Comparison of ENCODE assay signal across 26 cellular contexts in genomic region chr6:109696355-109696754, GRCh38. TPM values are rescaled to one million over a fixed set of nuclear protein-coding genes. Genes with fewer than 3 reads are reported as not detected.
DNase-seq lines count a peak whose midpoint lies in the region; ATAC-seq and TF ChIP-seq lines count a peak whose summit lies in the region.
"Had no signal": no experiment of that assay in that cellular context is flagged by ENCODE, and none has a peak within 500 bp of the region (broad histone marks: within the 10 kb centered on the region; RNA-seq: fewer than 3 reads in every experiment).

No MANE protein-coding gene starts in this region.

- intact Hi-C loops in dendritic cell treated with granulocyte-macrophage colony-stimulating factor and Interleukin-4, amounts not matched to agents 40 ng/mL and 50 ng/mL, for 4 days (cut with micrococcal nuclease): no loop called here
- intact Hi-C loops in tibial artery (cut with DNase I; ENCODE audit: low total_unique reads): loop anchor here (10.0 kb wide), 2 partner anchors 1118 to 1178 kb away; partner anchors contain the start of genes AMD1 and CDK19

- H3K4me3 Mint-ChIP-seq in dendritic cell treated with granulocyte-macrophage colony-stimulating factor and Interleukin-4, amounts not matched to agents 40 ng/mL and 50 ng/mL, for 4 days: no peak overlapping the region
- H3K4me3 Mint-ChIP-seq: B cell; CD4-positive, alpha-beta memory T cell; CD4-positive, CD25-positive, alpha-beta regulatory T cell had no signal

- no peak for TF ChIP-seq RAD21 in SK-N-SH (IDR thresholded peaks at IDR 0.05; ENCODE audit: low read length)

- ATAC-seq in SK-N-SH treated with all-trans-retinoic acid at 6 μM for 48 hours: no peak
- ATAC-seq: A549, GM12878 had no signal

- H3K9me2 ChIP-seq in SK-N-SH: no peaks in the 10 kb centered on the region

- H3K4me1 ChIP-seq in SK-N-SH (ENCODE audit: control insufficient read depth in 1 of 2, insufficient read depth in 2 of 2, low read depth in 1 of 2, low read length in 1 of 2) (peaks cover 0 to 3% of the 10 kb centered on the region in 2 experiments; a peak in 3 of 4 replicates), tibial artery (peaks cover 0 to 27% (median 13%) of the 10 kb centered on the region in 4 donors)

- H3K27ac ChIP-seq in SK-N-SH (ENCODE audit: low read depth in 2 of 2, low read length in 1 of 2) (no peak overlapping the region), HL-60 (replicated peaks) (peak overlapping the region; percentile 50), tibial artery (peak overlapping the region; percentile 44 to 46)
- H3K27ac ChIP-seq: 22Rv1; A549; BLaER1 treated with 17β-estradiol and CSF1 and Interleukin-3, amounts not matched to agents 10 nM and 100 nM; C4-2B had no signal

- H3K27me3 Mint-ChIP-seq in dendritic cell treated with granulocyte-macrophage colony-stimulating factor and Interleukin-4, amounts not matched to agents 40 ng/mL and 50 ng/mL, for 4 days: no peaks in the 10 kb centered on the region
- H3K27me3 Mint-ChIP-seq: B cell; CD4-positive, alpha-beta memory T cell; CD4-positive, CD25-positive, alpha-beta regulatory T cell; CD8-positive, alpha-beta memory T cell had no signal

- DNase-seq in SK-N-SH (no peak), HL-60 (ENCODE audit: low read depth in 1 of 2, low spot score in 1 of 2) (no peak), tibial artery (no peak), NK-92 (lab: John Stamatoyannopoulos, UW; ENCODE audit: unreplicated experiment) (no peak), pons (ENCODE audit: low spot score) (no peak)
- no peak for DNase-seq in activated CD8-positive, alpha-beta memory T cell treated with anti-CD3 and anti-CD28 coated beads, Interleukin-2, amount 50 U/mL, for 4 hours
- DNase-seq: AML-193; CD4-positive, alpha-beta memory T cell; CD4-positive, CD25-positive, alpha-beta regulatory T cell; CD8-positive, alpha-beta memory T cell; COR-L47; DMS 273 treated with DMSO at 0.1 percent for 48 hours; DMS153; DMS53; DMS79; DND-41; EL; GDM1 had no signal

- H3K9ac ChIP-seq in SK-N-SH: no peak overlapping the region
- H3K9ac ChIP-seq: BLaER1 treated with 17β-estradiol and CSF1 and Interleukin-3, amounts not matched to agents 10 nM and 100 nM had no signal

- H3K36me3 ChIP-seq in SK-N-SH (replicated peaks in 1 of 2; ENCODE audit: control insufficient read depth in 1 of 2, insufficient read depth in 2 of 2, low read length in 1 of 2) (peaks cover 0 to 4% of the 10 kb centered on the region in 2 experiments), tibial artery (peaks cover 0 to 5% (median 5%) of the 10 kb centered on the region in 3 donors)

- H3K4me1 Mint-ChIP-seq in dendritic cell treated with granulocyte-macrophage colony-stimulating factor and Interleukin-4, amounts not matched to agents 40 ng/mL and 50 ng/mL, for 4 days (ENCODE audit: low read depth): peaks cover 60% of the 10 kb centered on the region

- CTCF ChIA-PET in SK-N-SH (lab: Yijun Ruan, JAX): interaction anchor here (1.0 to 5.1 kb wide), 3 partner anchors 9 to 347 kb away, joined by 3 to 35 read pairs (median 19); no protein-coding TSS in a partner anchor

- 80% methylated on average over 5 of the region's 5 CpGs for WGBS in SK-N-SH (ENCODE audit: low lambda C conversion rate)

- H2AFZ ChIP-seq in SK-N-SH (ENCODE audit: low read depth): no peak overlapping the region

- peak overlapping the region; percentile 76 for H3K27ac Mint-ChIP-seq in dendritic cell treated with granulocyte-macrophage colony-stimulating factor and Interleukin-4, amounts not matched to agents 40 ng/mL and 50 ng/mL, for 4 days
- H3K27ac Mint-ChIP-seq: B cell; CD4-positive, CD25-positive, alpha-beta regulatory T cell; CD8-positive, alpha-beta memory T cell had no signal

- POLR2A ChIA-PET in SK-N-SH (lab: Yijun Ruan, JAX): no interaction called here

- TF ChIP-seq CTCF in SK-N-SH (IDR thresholded peaks at IDR 0.05): no peak
- TF ChIP-seq CTCF in HL-60 (IDR thresholded peaks at IDR 0.05; ENCODE audit: insufficient read depth, low read length): no peak
- no peak for TF ChIP-seq CTCF in tibial artery (IDR thresholded peaks at IDR 0.05)

- H3F3A ChIP-seq in SK-N-SH (replicated peaks; ENCODE audit: insufficient read depth): no peaks in the 10 kb centered on the region

- H3K4me3 ChIP-seq in SK-N-SH (ENCODE audit: low read depth in 2 of 2, low read length in 1 of 2): no peak overlapping the region
- H3K4me3 ChIP-seq in HL-60 (replicated peaks; ENCODE audit: insufficient read depth, low read length): no peak overlapping the region
- no peak overlapping the region for H3K4me3 ChIP-seq in tibial artery
- H3K4me3 ChIP-seq: A549; BLaER1 treated with 17β-estradiol and CSF1 and Interleukin-3, amounts not matched to agents 10 nM and 100 nM; GM12878 had no signal

- H4K20me1 ChIP-seq in SK-N-SH (ENCODE audit: insufficient read depth): no peaks in the 10 kb centered on the region

- no peak for TF ChIP-seq EP300 in SK-N-SH (IDR thresholded peaks at IDR 0.05; ENCODE audit: borderline replicate concordance in 1 of 2, low read depth in 1 of 2, low read length in 1 of 2)

- no peak overlapping the region for H3K4me2 ChIP-seq in SK-N-SH
- H3K4me2 ChIP-seq: A549 had no signal

- H3K79me2 ChIP-seq in SK-N-SH (ENCODE audit: insufficient read depth): no peaks in the 10 kb centered on the region

- no peaks in the 10 kb centered on the region for H3K9me3 ChIP-seq in SK-N-SH
- H3K9me3 ChIP-seq in tibial artery: no peaks in the 10 kb centered on the region
- H3K9me3 ChIP-seq: A549 had no signal

- peaks cover 39% of the 10 kb centered on the region for H3K36me3 Mint-ChIP-seq in dendritic cell treated with granulocyte-macrophage colony-stimulating factor and Interleukin-4, amounts not matched to agents 40 ng/mL and 50 ng/mL, for 4 days (ENCODE audit: low read depth)

- H3K27me3 ChIP-seq in SK-N-SH (ENCODE audit: insufficient read depth) (no peaks in the 10 kb centered on the region), HL-60 (ENCODE audit: insufficient read depth, poor library complexity, severe bottlenecking) (no peaks in the 10 kb centered on the region), tibial artery (no peaks in the 10 kb centered on the region)
- H3K27me3 ChIP-seq: BLaER1 treated with 17β-estradiol and CSF1 and Interleukin-3, amounts not matched to agents 10 nM and 100 nM had no signal

- no peaks in the 10 kb centered on the region for H3K9me3 Mint-ChIP-seq in dendritic cell treated with granulocyte-macrophage colony-stimulating factor and Interleukin-4, amounts not matched to agents 40 ng/mL and 50 ng/mL, for 4 days
- H3K9me3 Mint-ChIP-seq: CD4-positive, alpha-beta memory T cell had no signal

TF ChIP-seq in SK-N-SH treated with all-trans-retinoic acid at 6 μM for 48 hours, 23 proteins besides CTCF, POLR2A, EP300 and RAD21 (continues in another document):
- no peak for TF ChIP-seq POU6F1 (CRISPR knock-in tag; IDR thresholded peaks at IDR 0.05; ENCODE audit: borderline replicate concordance, low read depth)
- TF ChIP-seq ZNF8 (CRISPR knock-in tag; IDR thresholded peaks at IDR 0.05): peak; percentile 91
- TF ChIP-seq SNAI2 (CRISPR knock-in tag; IDR thresholded peaks at IDR 0.05): no peak
- TF ChIP-seq ISL1 (CRISPR knock-in tag; IDR thresholded peaks at IDR 0.05): no peak

TF ChIP-seq in SK-N-SH, 30 proteins besides CTCF, POLR2A, EP300 and RAD21:
- TF ChIP-seq POLR2AphosphoS5 (IDR thresholded peaks at IDR 0.05; ENCODE audit: low read depth, low read length) (no peak), YY1 (IDR thresholded peaks at IDR 0.05; ENCODE audit: low read depth) (no peak), REST (IDR thresholded peaks at IDR 0.05; ENCODE audit: low read depth, low read length) (no peak)
TF ChIP-seq in SK-N-SH: peak in this region for 0.

RNA-seq across cellular contexts. Expression of gene FIG4, which starts 5.3 kb away (rescaled TPM):
- 6.8 and 8.4 TPM in 2 replicates for polyA plus RNA-seq in SK-N-SH (2012; rRNA removed)
- 8.7 and 9.6 TPM in 2 replicates for polyA plus RNA-seq in SK-N-SH (2012; cell fraction: cytosol; rRNA removed)
- polyA plus RNA-seq in SK-N-SH (2012; cell fraction: nucleus; rRNA removed): 6.4 and 11.1 TPM in 2 replicates

RNA-seq across cellular contexts. Expression of gene AK9, which starts 5.4 kb away (rescaled TPM):
- 0.76 and 1.1 TPM in 2 replicates for polyA plus RNA-seq in SK-N-SH (2012; rRNA removed)
- 1.2 and 1.7 TPM in 2 replicates for polyA plus RNA-seq in SK-N-SH (2012; cell fraction: cytosol; rRNA removed)
- 0.79 and 1.6 TPM in 2 replicates for polyA plus RNA-seq in SK-N-SH (2012; cell fraction: nucleus; rRNA removed)

Comparison
In these comparisons a context has a peak if more than half of its experiments do, and no peak if none do; other contexts are left out.
1. H3K27ac ChIP-seq: peak in HL-60 (single experiment) and tibial artery (2 of 2); none in SK-N-SH (0 of 2).